In the genomic region with DNA sequence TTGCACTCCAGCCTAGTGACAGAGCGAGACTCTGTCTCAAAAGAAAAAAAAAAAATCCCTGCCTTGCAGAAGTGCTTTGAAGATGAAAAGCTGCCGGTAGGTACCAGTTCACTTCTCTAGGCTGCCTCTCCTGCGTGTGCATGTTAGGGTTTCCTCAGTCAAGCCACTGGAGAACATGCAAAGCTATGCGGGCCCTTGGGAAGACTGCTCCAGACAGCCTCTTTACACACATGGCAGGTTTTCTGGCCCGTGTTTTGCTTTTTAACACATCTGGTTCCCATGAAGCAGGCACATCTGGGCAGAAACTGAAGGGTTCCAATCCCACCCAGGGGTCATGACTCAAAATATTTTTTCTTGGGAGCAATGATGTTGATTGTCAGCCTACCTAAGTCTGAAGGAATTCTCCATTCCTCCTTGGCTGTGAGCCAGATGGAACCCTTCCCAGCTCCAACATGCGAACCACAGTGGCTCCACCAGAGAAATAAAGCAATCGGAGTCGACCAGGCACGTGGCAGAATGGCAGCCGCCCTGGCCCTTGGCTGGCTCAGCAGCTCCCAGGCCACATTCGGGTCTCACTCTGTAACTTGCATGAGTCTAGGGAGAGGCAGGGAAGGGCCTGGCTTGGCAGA, we compare ENCODE assay signal across 12 cellular contexts. TPM values are rescaled to one million over a fixed set of nuclear protein-coding genes. Genes with fewer than 3 reads are reported as not detected.
A peak's percentile ranks its signal among the peaks of the same experiment; 100 is the strongest.
DNase-seq lines count a peak whose midpoint lies in the region; ATAC-seq and TF ChIP-seq lines count a peak whose summit lies in the region.
"Had no signal": no experiment of that assay in that cellular context is flagged by ENCODE, and none has a peak within 500 bp of the region (broad histone marks: within the 10 kb centered on the region; RNA-seq: fewer than 3 reads in every experiment).

No MANE protein-coding gene starts in this region.

- WGBS in esophagus muscularis mucosa: 43% methylated on average over 11 of the region's 11 CpGs
- 75% methylated on average over 8 of the region's 11 CpGs for WGBS in right lobe of liver (ENCODE audit: insufficient coverage, low coverage, low lambda C conversion rate, missing lambda C conversion rate)

- TF ChIP-seq POLR2A in esophagus muscularis mucosa (IDR thresholded peaks at IDR 0.05; ENCODE audit: low read depth) (no peak), right lobe of liver (IDR thresholded peaks at IDR 0.05) (no peak)

- intact Hi-C loops in esophagus muscularis mucosa (cut with DNase I) (no loop called here), right lobe of liver (cut with DNase I) (no loop called here)

- TF ChIP-seq CTCF in esophagus muscularis mucosa (IDR thresholded peaks at IDR 0.05) (no peak), osteoblast (IDR thresholded peaks at IDR 0.05; ENCODE audit: extremely low read depth, low read depth, low read length) (no peak), right lobe of liver (IDR thresholded peaks at IDR 0.05) (no peak)

- H3K27ac Mint-ChIP-seq in activated naive CD4-positive, alpha-beta T cell treated with anti-CD3 and anti-CD28 coated beads, Interleukin-2, amount 50 U/mL, for 72 hours: no peak overlapping the region
- H3K27ac Mint-ChIP-seq: activated T-cell treated with anti-CD3 and anti-CD28 coated beads, Interleukin-2, amount 50 U/mL, for 24 hours had no signal

- peaks cover 0 to 27% (median 0%) of the 10 kb centered on the region in 4 donors for H3K36me3 ChIP-seq in esophagus muscularis mucosa
- H3K36me3 ChIP-seq in osteoblast (ENCODE audit: insufficient read depth, low read length): no peaks in the 10 kb centered on the region
- peaks cover 0 to 10% (median 2%) of the 10 kb centered on the region in 4 donors for H3K36me3 ChIP-seq in right lobe of liver
- H3K36me3 ChIP-seq: thoracic aorta had no signal

- no peak overlapping the region for H3K4me2 ChIP-seq in osteoblast (ENCODE audit: insufficient read depth, low read length)

- H3K9me3 Mint-ChIP-seq in activated naive CD4-positive, alpha-beta T cell treated with anti-CD3 and anti-CD28 coated beads, Interleukin-2, amount 50 U/mL, for 72 hours: peaks cover 7 to 8% of the 10 kb centered on the region in 2 donors
- H3K9me3 Mint-ChIP-seq: activated T-cell treated with anti-CD3 and anti-CD28 coated beads, Interleukin-2, amount 50 U/mL, for 24 hours had no signal

- peak overlapping the region; percentile 77 to 91 (median 89) for H3K27ac ChIP-seq in esophagus muscularis mucosa (replicated peaks in 1 of 4)
- H3K27ac ChIP-seq in osteoblast (ENCODE audit: low read depth, low read length): peak overlapping the region; percentile 18
- no peak overlapping the region for H3K27ac ChIP-seq in right lobe of liver

- H4K20me1 ChIP-seq in osteoblast (ENCODE audit: insufficient read depth, low read length): peaks cover 2% of the 10 kb centered on the region

- H3K79me2 ChIP-seq in osteoblast (ENCODE audit: insufficient read depth, low read length): peaks cover 37% of the 10 kb centered on the region

- no peak overlapping the region for H3K4me3 ChIP-seq in esophagus muscularis mucosa
- no peak overlapping the region for H3K4me3 ChIP-seq in osteoblast (ENCODE audit: insufficient read depth, low read length)
- H3K4me3 ChIP-seq in right lobe of liver: no peak overlapping the region
- H3K4me3 ChIP-seq: thoracic aorta had no signal

- peak overlapping the region; percentile 32 for H2AFZ ChIP-seq in osteoblast (ENCODE audit: low read length)

- peak; percentile 75 for DNase-seq in AG08396 (ENCODE audit: low spot score)
- DNase-seq in NCI-H2029 treated with DMSO at 0.1 percent for 48 hours (lab: John Stamatoyannopoulos, UW): peak; percentile 16
- no peak for DNase-seq in esophagus muscularis mucosa (ENCODE audit: extremely low spot score)
- peak; percentile 92 for DNase-seq in osteoblast (ENCODE audit: insufficient read length, low spot score, missing footprints)
- no peak for DNase-seq in activated naive CD4-positive, alpha-beta T cell treated with anti-CD3 and anti-CD28 coated beads, Interleukin-2, amount 50 U/mL, for 72 hours (ENCODE audit: low spot score in 2 of 2)
- DNase-seq in SHP77 (lab: John Stamatoyannopoulos, UW): no peak
- no peak for DNase-seq in right lobe of liver
- DNase-seq: activated T-cell treated with anti-CD3 and anti-CD28 coated beads, Interleukin-2, amount 50 U/mL, for 24 hours; retina; SHP77 treated with DMSO at 0.1 percent for 48 hours had no signal

- TF ChIP-seq EP300 in esophagus muscularis mucosa (IDR thresholded peaks at IDR 0.05): no peak

- H3K4me1 ChIP-seq in esophagus muscularis mucosa (peaks cover 63 to 82% (median 77%) of the 10 kb centered on the region in 4 donors), osteoblast (ENCODE audit: insufficient read depth, low read length) (peaks cover 27% of the 10 kb centered on the region), right lobe of liver (peaks cover 0 to 16% (median 4%) of the 10 kb centered on the region in 4 donors)

- peaks cover 0 to 5% of the 10 kb centered on the region in 2 donors for H3K36me3 Mint-ChIP-seq in activated naive CD4-positive, alpha-beta T cell treated with anti-CD3 and anti-CD28 coated beads, Interleukin-2, amount 50 U/mL, for 72 hours

- H3K27me3 ChIP-seq in esophagus muscularis mucosa (no peaks in the 10 kb centered on the region), osteoblast (ENCODE audit: insufficient read depth, low read length) (no peaks in the 10 kb centered on the region), right lobe of liver (no peaks in the 10 kb centered on the region)

- no peaks in the 10 kb centered on the region for H3K9me3 ChIP-seq in esophagus muscularis mucosa
- H3K9me3 ChIP-seq in osteoblast (ENCODE audit: low read depth, low read length): no peaks in the 10 kb centered on the region
- H3K9me3 ChIP-seq in right lobe of liver: no peaks in the 10 kb centered on the region
- H3K9me3 ChIP-seq: thoracic aorta had no signal

- no peak for ATAC-seq in activated naive CD4-positive, alpha-beta T cell treated with anti-CD3 and anti-CD28 coated beads, Interleukin-2, amount 50 U/mL, for 72 hours
- no peak for ATAC-seq in HG03095 (IDR thresholded peaks at IDR 0.05; ENCODE audit: unreplicated experiment)
- no peak for ATAC-seq in right lobe of liver

RNA-seq across cellular contexts. Expression of a gene that starts 29.5 kb away (rescaled TPM):
- total RNA-seq in esophagus muscularis mucosa: 100 to 1,000 TPM in 1 of 4 donors, 10 to 100 TPM in 3; 56.5 to 155 (median 80.7) TPM
- total RNA-seq in osteoblast: 10.6 and 18.1 TPM in 2 replicates
- total RNA-seq in activated naive CD4-positive, alpha-beta T cell treated with anti-CD3 and anti-CD28 coated beads, Interleukin-2, amount 50 U/mL, for 72 hours: under 1 TPM; 0.14 to 0.29 TPM
- 100 to 1,000 TPM in 5 of 6 experiments, 10 to 100 TPM in 1; 97.0 to 168 (median 115) TPM for total RNA-seq in right lobe of liver

Comparison
In these comparisons a context has a peak if more than half of its experiments do, and no peak if none do; other contexts are left out.
1. DNase-seq: peak in AG08396 (single experiment), NCI-H2029 treated with DMSO at 0.1 percent for 48 hours (single experiment) and osteoblast (single experiment); none in esophagus muscularis mucosa (single experiment), activated naive CD4-positive, alpha-beta T cell treated with anti-CD3 and anti-CD28 coated beads, Interleukin-2, amount 50 U/mL, for 72 hours (0 of 2), SHP77 (0 of 2) and right lobe of liver (0 of 3).
2. H3K27ac ChIP-seq: peak in esophagus muscularis mucosa (4 of 4) and osteoblast (single experiment); none in right lobe of liver (0 of 3).